21 cellular contexts compared by ENCODE assay signal in the genomic region with DNA sequence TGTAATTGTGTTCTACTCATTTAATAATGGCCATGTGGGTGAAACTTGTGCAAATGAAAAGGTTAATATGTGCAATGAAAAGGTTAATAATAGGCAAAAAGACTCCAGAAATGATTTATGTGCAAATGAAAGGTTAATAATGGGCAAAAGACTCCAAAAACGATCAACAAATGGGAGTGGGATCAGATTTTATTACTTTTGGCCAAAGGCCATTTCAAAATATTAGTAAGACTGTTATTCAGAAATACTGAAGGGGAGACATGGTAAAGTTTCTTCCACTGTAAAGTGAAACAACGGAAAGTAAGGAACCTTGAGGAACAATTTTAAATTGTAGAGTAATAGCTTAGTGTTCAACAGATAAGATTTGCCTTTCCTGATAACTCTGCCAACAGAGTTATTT.
"Had no signal": no experiment of that assay in that cellular context is flagged by ENCODE, and none has a peak within 500 bp of the region (broad histone marks: within the 10 kb centered on the region; RNA-seq: fewer than 3 reads in every experiment).

No MANE protein-coding gene starts in this region.

- FAIRE-seq: islet of Langerhans had no signal

- H2AFZ ChIP-seq: parathyroid adenoma had no signal

- H3K4me3 ChIP-seq: colonic mucosa, gastrocnemius medialis, heart right ventricle, lower lobe of right lung, prostate gland, right lobe of liver, transverse colon had no signal

- H3K36me3 ChIP-seq: colonic mucosa, gastrocnemius medialis, prostate gland, right lobe of liver, transverse colon had no signal

- DNase-seq: cerebellar nuclear complex; colonic mucosa; effector CD4-positive, alpha-beta T cell; endodermal cell; gastrocnemius medialis; heart right ventricle; hypothalamus; kidney glomerular epithelial cell; lower lobe of right lung; occipital lobe; right lobe of liver; stimulated activated CD4-positive, alpha-beta T cell treated with anti-CD3 and anti-CD28 coated beads, Interleukin-15, amount 100 ng/mL, for 24 hours; stimulated activated CD4-positive, alpha-beta T cell treated with anti-CD3 and anti-CD28 coated beads, Interleukin-1b, Interleukin-23, amount 100 ng/mL, for 48 hours; stimulated activated CD4-positive, alpha-beta T cell treated with anti-CD3 and anti-CD28 coated beads, Interleukin-4, amount 100 ng/mL, for 24 hours; transverse colon had no signal

- H3K27me3 ChIP-seq: colonic mucosa, gastrocnemius medialis, heart right ventricle, right lobe of liver, transverse colon had no signal

- ATAC-seq: esophagus mucosa; gastrocnemius medialis; lower lobe of right lung; natural killer cell treated with Interleukin-12 subunit alpha and Interleukin-12 subunit beta and Interleukin-15 and Interleukin-18, amount 100 ng/mL, for 72 hours; right lobe of liver; stimulated activated memory B cell treated with anti-CD40 and anti-IgM and Interleukin-4, amounts not matched to agents 10 μg/mL and 1 μg/mL and 100 μg/mL, for 72 hours had no signal

- H3K9ac ChIP-seq: parathyroid adenoma had no signal

- H3K4me1 ChIP-seq: colonic mucosa, parathyroid adenoma, prostate gland, right lobe of liver had no signal

- H3K27ac ChIP-seq: colonic mucosa, lower lobe of right lung, parathyroid adenoma, prostate gland, right lobe of liver, transverse colon had no signal

- H3K9me3 ChIP-seq: colonic mucosa, gastrocnemius medialis, heart right ventricle, lower lobe of right lung, prostate gland, right lobe of liver, transverse colon had no signal

- H3K79me2 ChIP-seq: parathyroid adenoma had no signal
